ENCODE assay signal across 8 cellular contexts in genomic region chr9:104747565-104748358, GRCh38. TPM values are rescaled to one million over a fixed set of nuclear protein-coding genes. Genes with fewer than 3 reads are reported as not detected.
A peak's percentile ranks its signal among the peaks of the same experiment; 100 is the strongest.
DNase-seq lines count a peak whose midpoint lies in the region; ATAC-seq and TF ChIP-seq lines count a peak whose summit lies in the region.

Gene NIPSNAP3A, plus strand, starts transcription at chr9:104747683. Its CDS starts 110 bp downstream, at chr9:104747793.

- H3K27me3 Mint-ChIP-seq in naive B cell: no peaks in the 10 kb centered on the region

- no peaks in the 10 kb centered on the region for H3K27me3 ChIP-seq in esophagus squamous epithelium

- H3K27ac ChIP-seq in esophagus squamous epithelium: peak within 1 kb of the TSS; percentile 92 to 98 (median 96)

- peaks cover 0 to 21% (median 0%) of the 10 kb centered on the region in 3 donors for H3K36me3 ChIP-seq in esophagus squamous epithelium

- peak within 1 kb of the TSS; percentile 92 to 100 (median 96) for H3K4me3 Mint-ChIP-seq in naive B cell
- H3K4me3 Mint-ChIP-seq in stimulated activated effector memory CD8-positive, alpha-beta T cell treated with anti-CD3 and anti-CD28 coated beads, Interleukin-12 subunit alpha, Interleukin-12 subunit beta, amount 100 ng/mL, for 72 hours: peak within 1 kb of the TSS; percentile 89

- TF ChIP-seq POLR2A in esophagus squamous epithelium (IDR thresholded peaks at IDR 0.05): peak in 2 of 4 donors; percentile 47 to 58

- H3K4me3 ChIP-seq in esophagus squamous epithelium: peak within 1 kb of the TSS; percentile 60 to 88 (median 80)

- 0% methylated on average over 1 to 14 of the region's 71 CpGs for WGBS in esophagus squamous epithelium, 2 donors

- H3K4me1 ChIP-seq in esophagus squamous epithelium: peaks cover 5 to 20% (median 14%) of the 10 kb centered on the region in 3 donors

- H3K9me3 Mint-ChIP-seq in naive B cell: no peaks in the 10 kb centered on the region
- H3K9me3 Mint-ChIP-seq in stimulated activated effector memory CD8-positive, alpha-beta T cell treated with anti-CD3 and anti-CD28 coated beads, Interleukin-12 subunit alpha, Interleukin-12 subunit beta, amount 100 ng/mL, for 72 hours: no peaks in the 10 kb centered on the region

- peak; percentile 45 for DNase-seq in DMS79 (lab: John Stamatoyannopoulos, UW)
- peak; percentile 86 for DNase-seq in RKO (ENCODE audit: low spot score)
- peak; percentile 77 for DNase-seq in activated T-helper 1 cell treated with Interleukin-2 at 50 U/mL for 16 hours (ENCODE audit: low read depth)
- DNase-seq in esophagus squamous epithelium (lab: John Stamatoyannopoulos, UW): peak; percentile 36
- peak; percentile 92 for DNase-seq in naive B cell
- DNase-seq in stimulated activated effector memory CD8-positive, alpha-beta T cell treated with anti-CD3 and anti-CD28 coated beads, Interleukin-12 subunit alpha, Interleukin-12 subunit beta, amount 100 ng/mL, for 72 hours (ENCODE audit: low spot score in 2 of 2): peak; percentile 82 to 96

- ATAC-seq in GM21619 (IDR thresholded peaks at IDR 0.05; ENCODE audit: unreplicated experiment) (peak; percentile 84), naive B cell (ENCODE audit: low read depth in 2 of 2) (peak; percentile 86 to 88)
- peak; percentile 93 for ATAC-seq in stimulated activated effector memory CD8-positive, alpha-beta T cell treated with anti-CD3 and anti-CD28 coated beads, Interleukin-12 subunit alpha, Interleukin-12 subunit beta, amount 100 ng/mL, for 72 hours

- peaks cover 25 to 41% (median 27%) of the 10 kb centered on the region in 3 donors for H3K4me1 Mint-ChIP-seq in naive B cell
- peaks cover 24% of the 10 kb centered on the region for H3K4me1 Mint-ChIP-seq in stimulated activated effector memory CD8-positive, alpha-beta T cell treated with anti-CD3 and anti-CD28 coated beads, Interleukin-12 subunit alpha, Interleukin-12 subunit beta, amount 100 ng/mL, for 72 hours

- peak in 1 of 6 experiments; percentile 3 for TF ChIP-seq CTCF in esophagus squamous epithelium (IDR thresholded peaks at IDR 0.05)

- no peaks in the 10 kb centered on the region for H3K9me3 ChIP-seq in esophagus squamous epithelium

- no peak for TF ChIP-seq EP300 in Ishikawa (IDR thresholded peaks at IDR 0.05; ENCODE audit: borderline replicate concordance)

- TF ChIP-seq RAD21 in Ishikawa (IDR thresholded peaks at IDR 0.05; ENCODE audit: low read depth): no peak

- intact Hi-C loops in esophagus squamous epithelium (cut with DNase I): no loop called here

- peak within 1 kb of the TSS; percentile 87 to 97 (median 96) for H3K27ac Mint-ChIP-seq in naive B cell
- H3K27ac Mint-ChIP-seq in stimulated activated effector memory CD8-positive, alpha-beta T cell treated with anti-CD3 and anti-CD28 coated beads, Interleukin-12 subunit alpha, Interleukin-12 subunit beta, amount 100 ng/mL, for 72 hours: peak within 1 kb of the TSS; percentile 96

- H3K36me3 Mint-ChIP-seq in naive B cell: peaks cover 0 to 8% of the 10 kb centered on the region in 2 donors
- H3K36me3 Mint-ChIP-seq in stimulated activated effector memory CD8-positive, alpha-beta T cell treated with anti-CD3 and anti-CD28 coated beads, Interleukin-12 subunit alpha, Interleukin-12 subunit beta, amount 100 ng/mL, for 72 hours: peaks cover 26% of the 10 kb centered on the region

TF ChIP-seq in Ishikawa, 13 proteins besides CTCF, POLR2A, EP300 and RAD21:
- TF ChIP-seq TCF12 (IDR thresholded peaks at IDR 0.05; ENCODE audit: low read depth) (peak; percentile 36; the same call in 1 of the 2 replicates), TEAD4 (IDR thresholded peaks at IDR 0.05) (no peak), FOXM1 (IDR thresholded peaks at IDR 0.05; ENCODE audit: borderline replicate concordance, low read depth) (no peak), MAX (IDR thresholded peaks at IDR 0.05) (peak; percentile 3; the same call in 1 of the 2 replicates), CEBPB (IDR thresholded peaks at IDR 0.05) (no peak), TAF1 (IDR thresholded peaks at IDR 0.05; ENCODE audit: low read depth) (peak; percentile 78), CREB1 (IDR thresholded peaks at IDR 0.05; ENCODE audit: low read depth) (no peak), REST (IDR thresholded peaks at IDR 0.05; ENCODE audit: low read depth) (no peak), YY1 (IDR thresholded peaks at IDR 0.05; ENCODE audit: low read depth) (peak; percentile 52; the same call in 1 of the 2 replicates), ZBTB7A (IDR thresholded peaks at IDR 0.05; ENCODE audit: low read depth) (peak; percentile 47; the same call in 1 of the 2 replicates), NFIC (IDR thresholded peaks at IDR 0.05) (no peak), EGR1 (IDR thresholded peaks at IDR 0.05) (no peak)
- TF ChIP-seq, protein P1, sequence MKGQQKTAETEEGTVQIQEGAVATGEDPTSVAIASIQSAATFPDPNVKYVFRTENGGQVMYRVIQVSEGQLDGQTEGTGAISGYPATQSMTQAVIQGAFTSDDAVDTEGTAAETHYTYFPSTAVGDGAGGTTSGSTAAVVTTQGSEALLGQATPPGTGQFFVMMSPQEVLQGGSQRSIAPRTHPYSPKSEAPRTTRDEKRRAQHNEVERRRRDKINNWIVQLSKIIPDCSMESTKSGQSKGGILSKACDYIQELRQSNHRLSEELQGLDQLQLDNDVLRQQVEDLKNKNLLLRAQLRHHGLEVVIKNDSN (IDR thresholded peaks at IDR 0.05): 0 out of 2 replicates have a peak, but pooled peaks have one; percentile 21

RNA-seq across cellular contexts. Expression of gene NIPSNAP3A, which starts in this region (rescaled TPM):
- total RNA-seq in esophagus squamous epithelium: 10 to 100 TPM; 20.1 to 34.2 (median 30.2) TPM
- polyA plus RNA-seq in naive B cell (ENCODE audit: low read depth in 6 of 6): 10 to 100 TPM; 22.1 to 60.3 (median 28.3) TPM

Comparison
In these comparisons a context has a peak if more than half of its experiments do, and no peak if none do; other contexts are left out.
1. Peak in every context shown above with its lines: DNase-seq, ATAC-seq, H3K4me3 ChIP-seq and H3K27ac ChIP-seq.
2. DNase-seq: peak in every context shown above with its lines; median percentile 92 in naive B cell; 89 in stimulated activated effector memory CD8-positive, alpha-beta T cell treated with anti-CD3 and anti-CD28 coated beads, Interleukin-12 subunit alpha, Interleukin-12 subunit beta, amount 100 ng/mL, for 72 hours; 86 in RKO; 77 in activated T-helper 1 cell treated with Interleukin-2 at 50 U/mL for 16 hours; 45 in DMS79; 36 in esophagus squamous epithelium.